In the genomic region with DNA sequence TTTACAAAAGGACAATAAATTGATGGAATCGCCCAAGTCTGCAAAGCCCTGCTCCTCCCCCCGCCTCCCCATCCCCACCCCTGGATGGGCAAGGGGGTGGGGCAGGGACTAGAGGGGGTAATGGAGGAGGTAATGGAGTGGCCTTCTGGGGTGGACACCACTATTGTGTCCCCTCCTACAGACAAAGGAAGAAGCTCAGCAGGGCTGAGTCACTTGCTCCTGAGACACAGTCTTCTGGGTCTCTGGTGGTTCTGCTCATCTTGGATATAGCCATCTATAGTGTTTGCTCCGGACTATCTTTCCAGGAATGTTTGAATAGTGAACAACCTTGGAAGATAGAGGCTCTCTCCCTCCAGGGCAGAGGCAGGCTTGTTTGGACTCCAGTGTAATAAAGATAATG, we compare ENCODE assay signal across 19 cellular contexts.
"Had no signal": no experiment of that assay in that cellular context is flagged by ENCODE, and none has a peak within 500 bp of the region (broad histone marks: within the 10 kb centered on the region; RNA-seq: fewer than 3 reads in every experiment).

No MANE protein-coding gene starts in this region.

- DNase-seq: effector CD4-positive, alpha-beta T cell; endodermal cell; erythroblast; foreskin keratinocyte; left cardiac atrium; left ventricle myocardium inferior; midbrain; nephron progenitor cell; right cardiac atrium; stimulated activated CD4-positive, alpha-beta T cell treated with anti-CD3 and anti-CD28 coated beads, Interleukin-1b, Interleukin-23, amount 100 ng/mL, for 48 hours; stimulated activated CD4-positive, alpha-beta T cell treated with anti-CD3 and anti-CD28 coated beads, Interleukin-4, amount 100 ng/mL, for 24 hours; stimulated activated naive CD8-positive, alpha-beta T cell treated with anti-CD3 and anti-CD28 coated beads, Interleukin-15, amount 100 ng/mL, for 72 hours; testis had no signal

- H3K4me3 ChIP-seq: coronary artery, left ventricle myocardium inferior, lower lobe of right lung, smooth muscle cell, testis, tibial nerve had no signal

- H3K4me2 ChIP-seq: smooth muscle cell had no signal

- H3K27me3 ChIP-seq: foreskin keratinocyte, testis, tibial nerve had no signal

- H3K27ac ChIP-seq: coronary artery, foreskin keratinocyte, left ventricle myocardium inferior, lower lobe of right lung, neutrophil, testis, tibial nerve had no signal

- ATAC-seq: foreskin keratinocyte; left cardiac atrium; lower lobe of right lung; right cardiac atrium; stimulated activated memory B cell treated with anti-CD40 and anti-IgM and Interleukin-4, amounts not matched to agents 10 μg/mL and 1 μg/mL and 100 μg/mL, for 72 hours; stimulated activated naive CD8-positive, alpha-beta T cell treated with anti-CD3 and anti-CD28 coated beads, Interleukin-15, amount 100 ng/mL, for 72 hours had no signal

- H3K4me1 ChIP-seq: foreskin keratinocyte, left ventricle myocardium inferior, lower lobe of right lung, testis had no signal

- H3K9me3 ChIP-seq: left ventricle myocardium inferior, lower lobe of right lung, neutrophil, testis, tibial nerve had no signal

- H3K36me3 ChIP-seq: left ventricle myocardium inferior, lower lobe of right lung, neutrophil, tibial nerve had no signal
